31 cellular contexts compared by ENCODE assay signal in genomic region chr7:45892407-45893035, GRCh38. TPM values are rescaled to one million over a fixed set of nuclear protein-coding genes. Genes with fewer than 3 reads are reported as not detected.
A peak's percentile ranks its signal among the peaks of the same experiment; 100 is the strongest.
DNase-seq lines count a peak whose midpoint lies in the region; ATAC-seq, FAIRE-seq and TF ChIP-seq lines count a peak whose summit lies in the region.
"Had no signal": no experiment of that assay in that cellular context is flagged by ENCODE, and none has a peak within 500 bp of the region (broad histone marks: within the 10 kb centered on the region; RNA-seq: fewer than 3 reads in every experiment).

No MANE protein-coding gene starts in this region.

- POLR2A ChIA-PET in activated CD8-positive, alpha-beta T cell treated with anti-CD3 and anti-CD28 coated beads, Interleukin-2, amount 10 ng/mL, durations not matched to agents 7 days and 5 days (lab: Charles Lee) = no interaction called here
- POLR2A ChIA-PET in activated CD8-positive, alpha-beta T cell treated with anti-CD3 and anti-CD28 coated beads for 36 hours (lab: Charles Lee) = no interaction called here
- POLR2A ChIA-PET in HepG2 (lab: Yijun Ruan, JAX) = interaction anchor here (0.9 to 7.2 kb wide), 9 partner anchors 8 to 262 kb away, joined by 3 to 118 read pairs (median 4); partner anchors contain the start of genes CCDC201 and IGFBP3

- no peak overlapping the region for H2AFZ ChIP-seq in HepG2 (ENCODE audit: low read length)

- H3K27ac Mint-ChIP-seq in activated CD8-positive, alpha-beta T cell treated with anti-CD3 and anti-CD28 coated beads, Interleukin-2, amount 10 ng/mL, durations not matched to agents 7 days and 5 days = no peak overlapping the region
- H3K27ac Mint-ChIP-seq in activated CD8-positive, alpha-beta T cell treated with anti-CD3 and anti-CD28 coated beads for 36 hours = no peak overlapping the region
- H3K27ac Mint-ChIP-seq: CD4-positive, alpha-beta T cell; IgD-negative memory B cell had no signal

- DNase-seq in activated CD8-positive, alpha-beta T cell treated with anti-CD3 and anti-CD28 coated beads, Interleukin-2, amount 10 ng/mL, durations not matched to agents 7 days and 5 days = peak; percentile 12
- no peak for DNase-seq in activated CD8-positive, alpha-beta T cell treated with anti-CD3 and anti-CD28 coated beads for 36 hours
- DNase-seq in SHP77 treated with DMSO at 0.1 percent for 48 hours (lab: John Stamatoyannopoulos, UW) (peak; percentile 44), HepG2 (ENCODE audit: low spot score) (peak; percentile 18), urothelium cell line (ENCODE audit: low spot score) (no peak), NCI-H446 treated with DMSO at 0.1 percent for 48 hours (lab: John Stamatoyannopoulos, UW) (no peak)
- DNase-seq in activated CD4-positive, alpha-beta T cell treated with anti-CD3 and anti-CD28 coated beads for 48 hours = no peak
- DNase-seq: AML-193; CD4-positive, alpha-beta T cell; COR-L47; DMS79; EL; GF-D8; HCEC 1CT; MM.1S; NCI-H1417 treated with DMSO at 0.1 percent for 48 hours; NCI-H1694 treated with DMSO at 0.1 percent for 48 hours; NCI-H2081; NCI-H2227 treated with DMSO at 0.1 percent for 48 hours; NCI-H510A; NCI-H69; NK-92 treated with Interleukin-12 subunit alpha and Interleukin-12 subunit beta, amount 100 ng/mL, for 24 hours; PC-3 had no signal

- peak in 1 of 2 experiments; percentile 65; a peak in 2 of 4 replicates for TF ChIP-seq POLR2A in HepG2 (IDR thresholded peaks at IDR 0.05; ENCODE audit: insufficient read depth in 1 of 2, low read depth in 2 of 2, low read length in 2 of 2)
- no peak for TF ChIP-seq POLR2A in GM18505 (IDR thresholded peaks at IDR 0.05; ENCODE audit: borderline replicate concordance, extremely low read depth, insufficient read depth, insufficient read length)

- H3K27me3 Mint-ChIP-seq in activated CD8-positive, alpha-beta T cell treated with anti-CD3 and anti-CD28 coated beads, Interleukin-2, amount 10 ng/mL, durations not matched to agents 7 days and 5 days (ENCODE audit: low read depth) = peaks cover 40% of the 10 kb centered on the region
- H3K27me3 Mint-ChIP-seq in activated CD8-positive, alpha-beta T cell treated with anti-CD3 and anti-CD28 coated beads for 36 hours = peaks cover 48% of the 10 kb centered on the region

- no peak for ATAC-seq in activated CD8-positive, alpha-beta T cell treated with anti-CD3 and anti-CD28 coated beads, Interleukin-2, amount 10 ng/mL, durations not matched to agents 7 days and 5 days
- no peak for ATAC-seq in activated CD8-positive, alpha-beta T cell treated with anti-CD3 and anti-CD28 coated beads for 36 hours
- ATAC-seq in HepG2 = no peak; the same call in 2 of the 3 replicates
- ATAC-seq in GM18505 (IDR thresholded peaks at IDR 0.05; ENCODE audit: unreplicated experiment) = no peak
- ATAC-seq: PC-3 had no signal

- peaks cover 4% of the 10 kb centered on the region for H3K79me2 ChIP-seq in HepG2 (ENCODE audit: insufficient read depth, low read length)

- TF ChIP-seq CTCF in activated CD8-positive, alpha-beta T cell treated with anti-CD3 and anti-CD28 coated beads for 36 hours (IDR thresholded peaks at IDR 0.05) = no peak
- TF ChIP-seq CTCF in HepG2 (CRISPR knock-in tag; IDR thresholded peaks at IDR 0.05) = no peak

- H3K9ac ChIP-seq in HepG2 (ENCODE audit: insufficient read depth, low read depth, low read length) = no peak overlapping the region
- H3K9ac ChIP-seq: BLaER1 treated with 17β-estradiol and CSF1 and Interleukin-3, amounts not matched to agents 10 nM and 100 nM; KMS-11 had no signal

- TF ChIP-seq EP300 in HepG2 (IDR thresholded peaks at IDR 0.05; ENCODE audit: low read depth in 2 of 2, low read length in 2 of 2) = no peak; a peak in 1 of 4 replicates
- no peak for TF ChIP-seq EP300 in HepG2 (CRISPR knock-in tag; IDR thresholded peaks at IDR 0.05; ENCODE audit: borderline replicate concordance)

- no peaks in the 10 kb centered on the region; a peak in 1 of 5 replicates for H3K27me3 ChIP-seq in HepG2 (ENCODE audit: control insufficient read depth in 1 of 2, insufficient read depth in 2 of 2, low read length in 2 of 2)

- peak overlapping the region; percentile 99 for H3K27ac ChIP-seq in HepG2 (ENCODE audit: extremely low read length, insufficient read depth, low read length)
- H3K27ac ChIP-seq: BLaER1 treated with 17β-estradiol and CSF1 and Interleukin-3, amounts not matched to agents 10 nM and 100 nM; KMS-11; SJSA1 had no signal

- no peak for FAIRE-seq in HepG2 (lab: Jason Lieb, UNC)
- peak; percentile 53 for FAIRE-seq in urothelium cell line (lab: Jason Lieb, UNC)
- FAIRE-seq: A204.1, GM12891, H1 had no signal

- no peaks in the 10 kb centered on the region for H3K36me3 Mint-ChIP-seq in activated CD8-positive, alpha-beta T cell treated with anti-CD3 and anti-CD28 coated beads, Interleukin-2, amount 10 ng/mL, durations not matched to agents 7 days and 5 days (ENCODE audit: low read depth)
- H3K36me3 Mint-ChIP-seq in activated CD8-positive, alpha-beta T cell treated with anti-CD3 and anti-CD28 coated beads for 36 hours (ENCODE audit: low read depth) = no peaks in the 10 kb centered on the region
- H3K36me3 Mint-ChIP-seq: IgD-negative memory B cell had no signal

- CTCF ChIA-PET in activated CD8-positive, alpha-beta T cell treated with anti-CD3 and anti-CD28 coated beads, Interleukin-2, amount 10 ng/mL, durations not matched to agents 7 days and 5 days (lab: Charles Lee) = no interaction called here
- CTCF ChIA-PET in activated CD8-positive, alpha-beta T cell treated with anti-CD3 and anti-CD28 coated beads for 36 hours (lab: Charles Lee) = interaction anchor here (1.1 to 1.2 kb wide), 2 partner anchors 24 to 25 kb away, joined by 3 to 6 read pairs; no protein-coding TSS in a partner anchor
- CTCF ChIA-PET in HepG2 (lab: Yijun Ruan, JAX; ENCODE audit: low intra/inter-chr PET ratio, low total read pairs) = interaction anchor here (1.4 to 1.9 kb wide), 2 partner anchors 20 kb away, joined by 3 to 11 read pairs; partner anchors contain the start of gene CCDC201

- peaks cover 40% of the 10 kb centered on the region for H4K20me1 ChIP-seq in HepG2 (ENCODE audit: insufficient read depth, low read length)
- H4K20me1 ChIP-seq: BLaER1 treated with 17β-estradiol and CSF1 and Interleukin-3, amounts not matched to agents 10 nM and 100 nM had no signal

- BruUV-seq in HepG2 (replicated peaks; lab: Mats Ljungman, UMichigan) = no TSS peak

- no peaks in the 10 kb centered on the region for H3K4me1 Mint-ChIP-seq in activated CD8-positive, alpha-beta T cell treated with anti-CD3 and anti-CD28 coated beads, Interleukin-2, amount 10 ng/mL, durations not matched to agents 7 days and 5 days (ENCODE audit: low read depth)
- H3K4me1 Mint-ChIP-seq in activated CD8-positive, alpha-beta T cell treated with anti-CD3 and anti-CD28 coated beads for 36 hours (ENCODE audit: low read depth) = peaks cover 2% of the 10 kb centered on the region

- intact Hi-C loops in activated CD8-positive, alpha-beta T cell treated with anti-CD3 and anti-CD28 coated beads for 36 hours (cut with micrococcal nuclease) = no loop called here
- intact Hi-C loops in HepG2 (cut with micrococcal nuclease; ENCODE audit: unreplicated experiment) = no loop called here

- no peaks in the 10 kb centered on the region for H3K9me3 ChIP-seq in HepG2 (ENCODE audit: low read length)
- H3K9me3 ChIP-seq: BLaER1 treated with 17β-estradiol and CSF1 and Interleukin-3, amounts not matched to agents 10 nM and 100 nM; SJSA1 had no signal

- H3K36me3 ChIP-seq in HepG2 (replicated peaks in 1 of 2; ENCODE audit: control insufficient read depth in 1 of 2, insufficient read depth in 2 of 2, low read length in 2 of 2) = peaks cover 0 to 19% of the 10 kb centered on the region in 2 experiments; a peak in 4 of 5 replicates
- H3K36me3 ChIP-seq: BLaER1 treated with 17β-estradiol and CSF1 and Interleukin-3, amounts not matched to agents 10 nM and 100 nM; SJSA1 had no signal

- H3K4me1 ChIP-seq in HepG2 (ENCODE audit: insufficient read depth, low read length) = peaks cover 52% of the 10 kb centered on the region

- in situ Hi-C loops in HepG2 (cut with HindIII; ENCODE audit: extremely low pct_ligation_motif_present, low pct_unique_long_range_greater_than_20kb) = no loop called here

- no peak for TF ChIP-seq RAD21 in HepG2 (CRISPR knock-in tag; IDR thresholded peaks at IDR 0.05)

- no peak overlapping the region for H3K4me3 Mint-ChIP-seq in activated CD8-positive, alpha-beta T cell treated with anti-CD3 and anti-CD28 coated beads, Interleukin-2, amount 10 ng/mL, durations not matched to agents 7 days and 5 days
- no peak overlapping the region for H3K4me3 Mint-ChIP-seq in activated CD8-positive, alpha-beta T cell treated with anti-CD3 and anti-CD28 coated beads for 36 hours
- H3K4me3 Mint-ChIP-seq: CD4-positive, alpha-beta T cell; IgD-negative memory B cell had no signal

- no peaks in the 10 kb centered on the region for H3K9me3 Mint-ChIP-seq in activated CD8-positive, alpha-beta T cell treated with anti-CD3 and anti-CD28 coated beads, Interleukin-2, amount 10 ng/mL, durations not matched to agents 7 days and 5 days (ENCODE audit: insufficient read depth)
- H3K9me3 Mint-ChIP-seq in activated CD8-positive, alpha-beta T cell treated with anti-CD3 and anti-CD28 coated beads for 36 hours = no peaks in the 10 kb centered on the region
- H3K9me3 Mint-ChIP-seq: CD4-positive, alpha-beta T cell; IgD-negative memory B cell had no signal

- 0 out of 2 replicates have a peak overlapping the region, but pooled peaks have one; percentile 11 for H3K4me2 ChIP-seq in HepG2 (ENCODE audit: low read depth, low read length)
- H3K4me2 ChIP-seq: BLaER1 treated with 17β-estradiol and CSF1 and Interleukin-3, amounts not matched to agents 10 nM and 100 nM; KMS-11 had no signal

- 0 out of 6 replicates have a peak overlapping the region, but pooled peaks of 1 of the 3 experiments have one; percentile 0 for H3K4me3 ChIP-seq in HepG2 (replicated peaks in 1 of 3; ENCODE audit: insufficient read depth in 1 of 3, low read depth in 2 of 3, low read length in 3 of 3)
- H3K4me3 ChIP-seq: BLaER1 treated with 17β-estradiol and CSF1 and Interleukin-3, amounts not matched to agents 10 nM and 100 nM; SJSA1 had no signal

- WGBS in HepG2 (ENCODE audit: low lambda C conversion rate) = 68% methylated on average over 6 of the region's 6 CpGs

RNA-seq across cellular contexts. Expression of gene IGFBP1, which starts 4.2 kb away (rescaled TPM):
- total RNA-seq in activated CD8-positive, alpha-beta T cell treated with anti-CD3 and anti-CD28 coated beads, Interleukin-2, amount 10 ng/mL, durations not matched to agents 7 days and 5 days = not detected
- total RNA-seq in activated CD8-positive, alpha-beta T cell treated with anti-CD3 and anti-CD28 coated beads for 36 hours = not detected
- total RNA-seq in HepG2 (2016; rRNA removed; fragmentation: Illumina TruSeq; extraction: Trizol) = 2.8 and 5.4 TPM in 2 replicates
- 1.7 and 1.8 TPM in 2 replicates for total RNA-seq in HepG2 (2016; cell fraction: cytosol; rRNA removed; fragmentation: Illumina TruSeq; extraction: Trizol; ENCODE audit: low read depth)
- 2.3 and 4.6 TPM in 2 replicates for total RNA-seq in HepG2 (2016; cell fraction: insoluble cytoplasmic fraction; rRNA removed; fragmentation: Illumina TruSeq; extraction: Trizol)
- 2.0 and 3.0 TPM in 2 replicates for total RNA-seq in HepG2 (2016; cell fraction: membrane; rRNA removed; fragmentation: Illumina TruSeq; extraction: Trizol)
- 5.6 and 6.7 TPM in 2 replicates for total RNA-seq in HepG2 (2016; cell fraction: nucleus; rRNA removed; fragmentation: Illumina TruSeq; extraction: Trizol)
- 885 and 989 TPM in 2 replicates for polyA plus RNA-seq in HepG2 (2011; rRNA removed)
- 891 and 942 TPM in 2 replicates for polyA plus RNA-seq in HepG2 (2011; cell fraction: cytosol; rRNA removed)
- polyA plus RNA-seq in HepG2 (2011; cell fraction: nucleus; rRNA removed) = 894 and 1,114 TPM in 2 replicates
- polyA plus RNA-seq in HepG2 (2012) = 2,786 and 3,532 TPM in 2 replicates
- 2.6 and 3.7 TPM in 2 replicates for polyA plus RNA-seq in HepG2 (2016; cell fraction: cytosol; fragmentation: Illumina TruSeq; extraction: Trizol; ENCODE audit: low read depth)
- polyA plus RNA-seq in HepG2 (2016; cell fraction: insoluble cytoplasmic fraction; fragmentation: Illumina TruSeq; extraction: Trizol; ENCODE audit: low read depth) = 3.0 and 3.5 TPM in 2 replicates
- polyA plus RNA-seq in HepG2 (2016; cell fraction: membrane; fragmentation: Illumina TruSeq; extraction: Trizol; ENCODE audit: low read depth) = 3.3 and 3.5 TPM in 2 replicates
- 15.4 and 16.5 TPM in 2 replicates for polyA plus RNA-seq in HepG2 (2016; cell fraction: nucleus; fragmentation: Illumina TruSeq; extraction: Trizol; ENCODE audit: insufficient read depth, low read depth)
- polyA minus RNA-seq in HepG2 (2011; rRNA and poly(A)+ RNA removed; ENCODE audit: low replicate concordance) = 0.12 and 335 TPM in 2 replicates
- polyA minus RNA-seq in HepG2 (2011; cell fraction: cytosol; rRNA and poly(A)+ RNA removed) = 850 and 1,063 TPM in 2 replicates
- 152 and 215 TPM in 2 replicates for polyA minus RNA-seq in HepG2 (2011; cell fraction: nucleus; rRNA and poly(A)+ RNA removed)
- total RNA-seq: CD4-positive, alpha-beta T cell; H1; SJSA1 had no signal
- polyA plus RNA-seq: H1, IgD-negative memory B cell had no signal

RNA-seq across cellular contexts. Expression of gene CCDC201, which starts 19.6 kb away (rescaled TPM):
- not detected for total RNA-seq in activated CD8-positive, alpha-beta T cell treated with anti-CD3 and anti-CD28 coated beads, Interleukin-2, amount 10 ng/mL, durations not matched to agents 7 days and 5 days
- total RNA-seq in activated CD8-positive, alpha-beta T cell treated with anti-CD3 and anti-CD28 coated beads for 36 hours = not detected
- total RNA-seq in HepG2 (2016; rRNA removed; fragmentation: Illumina TruSeq; extraction: Trizol) = not detected in 2 replicates
- total RNA-seq in HepG2 (2016; cell fraction: cytosol; rRNA removed; fragmentation: Illumina TruSeq; extraction: Trizol; ENCODE audit: low read depth) = not detected in 2 replicates
- not detected in 2 replicates for total RNA-seq in HepG2 (2016; cell fraction: insoluble cytoplasmic fraction; rRNA removed; fragmentation: Illumina TruSeq; extraction: Trizol)
- total RNA-seq in HepG2 (2016; cell fraction: membrane; rRNA removed; fragmentation: Illumina TruSeq; extraction: Trizol) = not detected in 2 replicates
- not detected in 2 replicates for total RNA-seq in HepG2 (2016; cell fraction: nucleus; rRNA removed; fragmentation: Illumina TruSeq; extraction: Trizol)
- polyA plus RNA-seq in HepG2 (2011; rRNA removed) = 0.92 and 2.3 TPM in 2 replicates
- 0.56 and 1.3 TPM in 2 replicates for polyA plus RNA-seq in HepG2 (2011; cell fraction: cytosol; rRNA removed)
- 0.79 and 1.6 TPM in 2 replicates for polyA plus RNA-seq in HepG2 (2011; cell fraction: nucleus; rRNA removed)
- 1.8 and 2.3 TPM in 2 replicates for polyA plus RNA-seq in HepG2 (2012)
- polyA plus RNA-seq in HepG2 (2016; cell fraction: cytosol; fragmentation: Illumina TruSeq; extraction: Trizol; ENCODE audit: low read depth) = not detected in 2 replicates
- polyA plus RNA-seq in HepG2 (2016; cell fraction: insoluble cytoplasmic fraction; fragmentation: Illumina TruSeq; extraction: Trizol; ENCODE audit: low read depth) = not detected in 2 replicates
- not detected in 2 replicates for polyA plus RNA-seq in HepG2 (2016; cell fraction: membrane; fragmentation: Illumina TruSeq; extraction: Trizol; ENCODE audit: low read depth)
- polyA plus RNA-seq in HepG2 (2016; cell fraction: nucleus; fragmentation: Illumina TruSeq; extraction: Trizol; ENCODE audit: insufficient read depth, low read depth) = not detected in 2 replicates
- 0.34 TPM in 1 of 2 replicates, not detected in the other for polyA minus RNA-seq in HepG2 (2011; rRNA and poly(A)+ RNA removed; ENCODE audit: low replicate concordance)
- 0.35 and 0.59 TPM in 2 replicates for polyA minus RNA-seq in HepG2 (2011; cell fraction: cytosol; rRNA and poly(A)+ RNA removed)
- 0.26 and 0.75 TPM in 2 replicates for polyA minus RNA-seq in HepG2 (2011; cell fraction: nucleus; rRNA and poly(A)+ RNA removed)
- total RNA-seq: CD4-positive, alpha-beta T cell; H1; SJSA1 had no signal
- polyA plus RNA-seq: H1, IgD-negative memory B cell had no signal

RNA-seq across cellular contexts. Expression of gene IGFBP3, which starts 28.6 kb away (rescaled TPM):
- 1 to 10 TPM in 1 of 2 experiments, under 1 TPM in 1; 0.90 to 1.0 TPM for total RNA-seq in activated CD8-positive, alpha-beta T cell treated with anti-CD3 and anti-CD28 coated beads, Interleukin-2, amount 10 ng/mL, durations not matched to agents 7 days and 5 days
- under 1 TPM in 1 of 2 experiments, not detected in 1; 0.25 TPM for total RNA-seq in activated CD8-positive, alpha-beta T cell treated with anti-CD3 and anti-CD28 coated beads for 36 hours
- not detected in 2 replicates for total RNA-seq in HepG2 (2016; rRNA removed; fragmentation: Illumina TruSeq; extraction: Trizol)
- total RNA-seq in HepG2 (2016; cell fraction: cytosol; rRNA removed; fragmentation: Illumina TruSeq; extraction: Trizol; ENCODE audit: low read depth) = not detected in 2 replicates
- 0.04 TPM in 1 of 2 replicates, not detected in the other for total RNA-seq in HepG2 (2016; cell fraction: insoluble cytoplasmic fraction; rRNA removed; fragmentation: Illumina TruSeq; extraction: Trizol)
- total RNA-seq in HepG2 (2016; cell fraction: membrane; rRNA removed; fragmentation: Illumina TruSeq; extraction: Trizol) = not detected in 2 replicates
- total RNA-seq in HepG2 (2016; cell fraction: nucleus; rRNA removed; fragmentation: Illumina TruSeq; extraction: Trizol) = not detected in 2 replicates
- polyA plus RNA-seq in HepG2 (2011; rRNA removed) = 57.5 and 91.8 TPM in 2 replicates
- polyA plus RNA-seq in HepG2 (2011; cell fraction: cytosol; rRNA removed) = 49.1 and 87.6 TPM in 2 replicates
- 42.3 and 57.8 TPM in 2 replicates for polyA plus RNA-seq in HepG2 (2011; cell fraction: nucleus; rRNA removed)
- 261 and 275 TPM in 2 replicates for polyA plus RNA-seq in HepG2 (2012)
- polyA plus RNA-seq in HepG2 (2016; cell fraction: cytosol; fragmentation: Illumina TruSeq; extraction: Trizol; ENCODE audit: low read depth) = not detected in 2 replicates
- 0.15 TPM in 1 of 2 replicates, not detected in the other for polyA plus RNA-seq in HepG2 (2016; cell fraction: insoluble cytoplasmic fraction; fragmentation: Illumina TruSeq; extraction: Trizol; ENCODE audit: low read depth)
- polyA plus RNA-seq in HepG2 (2016; cell fraction: membrane; fragmentation: Illumina TruSeq; extraction: Trizol; ENCODE audit: low read depth) = not detected in 2 replicates
- 0.41 TPM in 1 of 2 replicates, not detected in the other for polyA plus RNA-seq in HepG2 (2016; cell fraction: nucleus; fragmentation: Illumina TruSeq; extraction: Trizol; ENCODE audit: insufficient read depth, low read depth)
- polyA minus RNA-seq in HepG2 (2011; rRNA and poly(A)+ RNA removed; ENCODE audit: low replicate concordance) = 32.4 and 48.2 TPM in 2 replicates
- polyA minus RNA-seq in HepG2 (2011; cell fraction: cytosol; rRNA and poly(A)+ RNA removed) = 28.6 and 53.0 TPM in 2 replicates
- 15.1 and 33.7 TPM in 2 replicates for polyA minus RNA-seq in HepG2 (2011; cell fraction: nucleus; rRNA and poly(A)+ RNA removed)

Comparison
In these comparisons a context has a peak if more than half of its experiments do, and no peak if none do; other contexts are left out.
1. DNase-seq: peak in activated CD8-positive, alpha-beta T cell treated with anti-CD3 and anti-CD28 coated beads, Interleukin-2, amount 10 ng/mL, durations not matched to agents 7 days and 5 days (single experiment), SHP77 treated with DMSO at 0.1 percent for 48 hours (single experiment) and HepG2 (single experiment); none in activated CD8-positive, alpha-beta T cell treated with anti-CD3 and anti-CD28 coated beads for 36 hours (single experiment), urothelium cell line (single experiment), activated CD4-positive, alpha-beta T cell treated with anti-CD3 and anti-CD28 coated beads for 48 hours (single experiment) and NCI-H446 treated with DMSO at 0.1 percent for 48 hours (single experiment).